ENCODE assay signal across 18 cellular contexts in genomic region chr12:116264525-116265070, GRCh38. TPM values are rescaled to one million over a fixed set of nuclear protein-coding genes. Genes with fewer than 3 reads are reported as not detected.
A peak's percentile ranks its signal among the peaks of the same experiment; 100 is the strongest.
DNase-seq lines count a peak whose midpoint lies in the region; ATAC-seq, FAIRE-seq and TF ChIP-seq lines count a peak whose summit lies in the region.
"Had no signal": no experiment of that assay in that cellular context is flagged by ENCODE, and none has a peak within 500 bp of the region (broad histone marks: within the 10 kb centered on the region; RNA-seq: fewer than 3 reads in every experiment).

No MANE protein-coding gene starts in this region.

- H3K36me3 Mint-ChIP-seq in naive thymus-derived CD4-positive, alpha-beta T cell, result peaks cover 0 to 2% (median 0%) of the 10 kb centered on the region in 5 donors

- H4K20me1 ChIP-seq in BLaER1, result peaks cover 100% of the 10 kb centered on the region
- H4K20me1 ChIP-seq in K562 (replicated peaks; ENCODE audit: control insufficient read depth, insufficient read depth, low read length), result peaks cover 61% of the 10 kb centered on the region

- no peaks in the 10 kb centered on the region for H3K9me3 Mint-ChIP-seq in naive thymus-derived CD4-positive, alpha-beta T cell
- H3K9me3 Mint-ChIP-seq: T-helper 2 cell treated with Interferon-gamma antibody and Interleukin-4, amounts not matched to agents 5 μg/mL and 100 μg/mL, for 36 hours had no signal

- POLR2A ChIA-PET in K562 (lab: Yijun Ruan, JAX), result interaction anchor here (0.6 to 2.2 kb wide), 5 partner anchors 12 to 314 kb away, joined by 3 to 9 read pairs (median 3); no protein-coding TSS in a partner anchor
- POLR2A ChIA-PET in naive thymus-derived CD4-positive, alpha-beta T cell (lab: Charles Lee), result interaction anchor here (1.6 kb wide), 1 partner anchor 12 kb away, joined by 5 read pairs; no protein-coding TSS in a partner anchor

- H3K4me3 Mint-ChIP-seq in naive thymus-derived CD4-positive, alpha-beta T cell, result peak overlapping the region in 6 of 10 donors; percentile 9 to 65 (median 46)
- H3K4me3 Mint-ChIP-seq: activated CD8-positive, alpha-beta memory T cell treated with anti-CD3 and anti-CD28 coated beads, Interleukin-2, amount 10 ng/mL, durations not matched to agents 7 days and 5 days; T-helper 2 cell treated with Interferon-gamma antibody and Interleukin-4, amounts not matched to agents 5 μg/mL and 100 μg/mL, for 36 hours had no signal

- H2AFZ ChIP-seq in K562 (ENCODE audit: low read depth, low read length), result no peak overlapping the region

- no TSS peak for BruUV-seq in K562 (replicated peaks; lab: Mats Ljungman, UMichigan)

- H3K9me1 ChIP-seq in K562 (ENCODE audit: control insufficient read depth, insufficient read depth, low read length), result no peaks in the 10 kb centered on the region

- H3K9ac ChIP-seq in BLaER1 (no peak overlapping the region), K562 (ENCODE audit: insufficient read depth in 1 of 2, low read depth in 2 of 2, low read length in 2 of 2) (peak overlapping the region in 1 of 2 experiments; percentile 56; a peak in 1 of 4 replicates)

- ATAC-seq in K562 (peak; percentile 19), GM18873 (IDR thresholded peaks at IDR 0.05; ENCODE audit: low FRiP score, unreplicated experiment) (no peak), HG02678 (IDR thresholded peaks at IDR 0.05; ENCODE audit: unreplicated experiment) (no peak)
- no peak for ATAC-seq in naive thymus-derived CD4-positive, alpha-beta T cell
- ATAC-seq: activated CD8-positive, alpha-beta memory T cell treated with anti-CD3 and anti-CD28 coated beads, Interleukin-2, amount 10 ng/mL, durations not matched to agents 7 days and 5 days; esophagus mucosa; left lung; right cardiac atrium had no signal

- intact Hi-C loops in K562 (cut with micrococcal nuclease), result no loop called here
- intact Hi-C loops in naive thymus-derived CD4-positive, alpha-beta T cell (cut with micrococcal nuclease), result loop anchor here in 1 of 2 donors (1.0 kb wide), 2 partner anchors 7 to 9 kb away; no protein-coding TSS in a partner anchor

- no peaks in the 10 kb centered on the region for H3K36me3 ChIP-seq in BLaER1
- H3K36me3 ChIP-seq in K562 (ENCODE audit: control insufficient read depth, insufficient read depth, low read length), result no peaks in the 10 kb centered on the region
- no peaks in the 10 kb centered on the region for H3K36me3 ChIP-seq in naive thymus-derived CD4-positive, alpha-beta T cell (ENCODE audit: control insufficient read depth in 2 of 3, insufficient read depth in 3 of 3, low read length in 3 of 3)
- H3K36me3 ChIP-seq: left lung, SJSA1 had no signal

- H3K4me1 ChIP-seq in BLaER1 (peaks cover 80% of the 10 kb centered on the region), K562 (replicated peaks in 1 of 2; ENCODE audit: control insufficient read depth in 2 of 2, insufficient read depth in 2 of 2, low read length in 2 of 2) (peaks cover 5 to 39% of the 10 kb centered on the region in 2 experiments; a peak in 4 of 5 replicates)
- peaks cover 22 to 49% of the 10 kb centered on the region in 2 donors for H3K4me1 ChIP-seq in naive thymus-derived CD4-positive, alpha-beta T cell (ENCODE audit: control insufficient read depth in 2 of 2, insufficient read depth in 2 of 2, low read length in 2 of 2)

- TF ChIP-seq EP300 in K562 (IDR thresholded peaks at IDR 0.05; ENCODE audit: low read length), result no peak

- no peak for TF ChIP-seq CTCF in K562 (IDR thresholded peaks at IDR 0.05 in 2 of 3, conservative IDR thresholded peaks at IDR 0.05 in 1 of 3; ENCODE audit: insufficient read depth in 2 of 3, low read depth in 1 of 3, low read length in 3 of 3)

- peaks cover 0 to 46% (median 33%) of the 10 kb centered on the region in 7 donors for H3K4me1 Mint-ChIP-seq in naive thymus-derived CD4-positive, alpha-beta T cell

- no peak for TF ChIP-seq RAD21 in K562 (CRISPR knock-in tag; conservative IDR thresholded peaks at IDR 0.05 in 1 of 2, IDR thresholded peaks at IDR 0.05 in 1 of 2)

- FAIRE-seq in H54 (lab: Jason Lieb, UNC), result peak; percentile 66
- peak; percentile 69 for FAIRE-seq in K562 (lab: Jason Lieb, UNC)

- H3K27me3 Mint-ChIP-seq in naive thymus-derived CD4-positive, alpha-beta T cell, result no peaks in the 10 kb centered on the region
- H3K27me3 Mint-ChIP-seq: activated CD8-positive, alpha-beta memory T cell treated with anti-CD3 and anti-CD28 coated beads, Interleukin-2, amount 10 ng/mL, durations not matched to agents 7 days and 5 days had no signal

- no peak overlapping the region for H3K27ac ChIP-seq in BLaER1
- no peak overlapping the region for H3K27ac ChIP-seq in K562 (ENCODE audit: extremely low read depth, low read depth, low read length)
- no peak overlapping the region for H3K27ac ChIP-seq in naive thymus-derived CD4-positive, alpha-beta T cell (ENCODE audit: low read depth, low read length)
- H3K27ac ChIP-seq: left lung had no signal

- no peak overlapping the region for H3K4me3 ChIP-seq in BLaER1
- H3K4me3 ChIP-seq in K562, result no peak overlapping the region
- H3K4me3 ChIP-seq in naive thymus-derived CD4-positive, alpha-beta T cell (ENCODE audit: low read length), result no peak overlapping the region
- H3K4me3 ChIP-seq: left lung, SJSA1, testis had no signal

- peaks cover 99% of the 10 kb centered on the region for H3K79me2 ChIP-seq in K562 (ENCODE audit: control insufficient read depth, insufficient read depth, low read length)

- no peaks in the 10 kb centered on the region for H3K27me3 ChIP-seq in BLaER1
- no peaks in the 10 kb centered on the region; a peak in 1 of 5 replicates for H3K27me3 ChIP-seq in K562 (ENCODE audit: control insufficient read depth in 2 of 2, insufficient read depth in 2 of 2, low read length in 2 of 2)
- H3K27me3 ChIP-seq in naive thymus-derived CD4-positive, alpha-beta T cell (ENCODE audit: control insufficient read depth in 2 of 2, insufficient read depth in 2 of 2, low read length in 2 of 2), result no peaks in the 10 kb centered on the region
- H3K27me3 ChIP-seq: left lung, SJSA1, testis had no signal

- DNase-seq in H54 (ENCODE audit: insufficient read length, low spot score) (no peak), K562 (ENCODE audit: extremely low read depth in 1 of 4, low spot score in 3 of 4) (no peak), Kasumi-1 (lab: John Stamatoyannopoulos, UW) (no peak)
- DNase-seq in naive thymus-derived CD4-positive, alpha-beta T cell, result no peak
- DNase-seq: activated CD8-positive, alpha-beta memory T cell treated with anti-CD3 and anti-CD28 coated beads, Interleukin-2, amount 10 ng/mL, durations not matched to agents 7 days and 5 days; amniotic stem cell; caudate nucleus; left lung; NCI-H187 treated with DMSO at 0.1 percent for 48 hours; occipital lobe; right cardiac atrium; testis had no signal

- WGBS in K562 (ENCODE audit: insufficient coverage, low coverage, missing lambda C conversion rate), result 11% methylated on average over 2 of the region's 2 CpGs

- peak overlapping the region in 7 of 9 donors; percentile 3 to 83 (median 62) for H3K27ac Mint-ChIP-seq in naive thymus-derived CD4-positive, alpha-beta T cell
- H3K27ac Mint-ChIP-seq: activated CD8-positive, alpha-beta memory T cell treated with anti-CD3 and anti-CD28 coated beads, Interleukin-2, amount 10 ng/mL, durations not matched to agents 7 days and 5 days; T-helper 2 cell treated with Interferon-gamma antibody and Interleukin-4, amounts not matched to agents 5 μg/mL and 100 μg/mL, for 36 hours had no signal

- H3K9me3 ChIP-seq in BLaER1 (no peaks in the 10 kb centered on the region), K562 (replicated peaks; ENCODE audit: control insufficient read depth, insufficient read depth, low read depth, low read length) (no peaks in the 10 kb centered on the region)
- no peaks in the 10 kb centered on the region for H3K9me3 ChIP-seq in naive thymus-derived CD4-positive, alpha-beta T cell (ENCODE audit: control insufficient read depth in 2 of 3, low read length in 3 of 3)
- H3K9me3 ChIP-seq: left lung, SJSA1, testis had no signal

- peak overlapping the region; percentile 23; the same call in 1 of the 2 replicates for H3K4me2 ChIP-seq in BLaER1
- no peak overlapping the region for H3K4me2 ChIP-seq in K562 (ENCODE audit: insufficient read depth, low read length)

- in situ Hi-C loops in K562 (cut with MboI), result no loop called here

- CTCF ChIA-PET in K562 (lab: Yijun Ruan, JAX; ENCODE audit: low intra/inter-chr PET ratio), result no interaction called here
- CTCF ChIA-PET in naive thymus-derived CD4-positive, alpha-beta T cell (lab: Charles Lee), result interaction anchor here (1.3 kb wide), 1 partner anchor 28 kb away, joined by 3 read pairs; no protein-coding TSS in a partner anchor

- no peak for TF ChIP-seq POLR2A in H54 (IDR thresholded peaks at IDR 0.05; ENCODE audit: low read depth, low read length)
- TF ChIP-seq POLR2A in K562 (conservative IDR thresholded peaks at IDR 0.05), result no peak

RNA-seq across cellular contexts. Expression of gene MED13L, which starts 12.9 kb away (rescaled TPM):
- 259 and 607 TPM in 2 replicates for total RNA-seq in K562 (2011; cell fraction: chromatin; rRNA removed; ENCODE audit: low replicate concordance)
- total RNA-seq in K562 (2011; cell fraction: nucleolus; rRNA removed), result 97.6 and 127 TPM in 2 replicates
- 277 and 397 TPM in 2 replicates for total RNA-seq in K562 (2011; cell fraction: nucleoplasm; rRNA removed)
- total RNA-seq in K562 (2014; rRNA removed), result 29.3 and 32.5 TPM in 2 replicates
- 71.9 and 82.3 TPM in 2 replicates for total RNA-seq in K562 (2014; rRNA removed; fragmentation: Illumina TruSeq; extraction: Trizol)
- 70.1 and 70.8 TPM in 2 replicates for total RNA-seq in K562 (2015; rRNA removed; fragmentation: Illumina TruSeq; extraction: Trizol)
- total RNA-seq in K562 (2021), result 76.9 and 90.3 TPM in 2 replicates
- polyA plus RNA-seq in K562 (2011; rRNA removed), result 45.8 and 48.0 TPM in 2 replicates
- 26.1 and 36.3 TPM in 2 replicates for polyA plus RNA-seq in K562 (2011; cell fraction: cytosol; rRNA removed)
- polyA plus RNA-seq in K562 (2011; cell fraction: nucleus; rRNA removed), result 102 and 117 TPM in 2 replicates
- polyA plus RNA-seq in K562 (2012), result 29.2 and 39.4 TPM in 2 replicates
- polyA plus RNA-seq in K562 (2014; fragmentation: Illumina TruSeq; extraction: Trizol), result 34.0 and 36.9 TPM in 2 replicates
- polyA plus RNA-seq in K562 (2014; fragmentation: Nextera tagmentation; extraction: Ambion mirVana), result 10 to 100 TPM; 13.4 to 22.0 TPM
- 25.7 and 26.8 TPM in 2 replicates for polyA plus RNA-seq in K562 (2014; rRNA removed)
- polyA minus RNA-seq in K562 (2011; rRNA and poly(A)+ RNA removed), result 279 and 322 TPM in 2 replicates
- polyA minus RNA-seq in K562 (2011; cell fraction: cytosol; rRNA and poly(A)+ RNA removed), result 59.1 and 73.6 TPM in 2 replicates
- 174 and 313 TPM in 2 replicates for polyA minus RNA-seq in K562 (2011; cell fraction: nucleus; rRNA and poly(A)+ RNA removed)
- 100 to 1,000 TPM in 4 of 5 experiments, 10 to 100 TPM in 1; 94.0 to 283 (median 180) TPM for total RNA-seq in naive thymus-derived CD4-positive, alpha-beta T cell
- polyA plus RNA-seq in naive thymus-derived CD4-positive, alpha-beta T cell, result 10 to 100 TPM in 1 of 2 donors, 1 to 10 TPM in 1; 8.3 to 12.9 TPM
